Comparison of ENCODE assay signal across 1 cellular context in the genomic region with DNA sequence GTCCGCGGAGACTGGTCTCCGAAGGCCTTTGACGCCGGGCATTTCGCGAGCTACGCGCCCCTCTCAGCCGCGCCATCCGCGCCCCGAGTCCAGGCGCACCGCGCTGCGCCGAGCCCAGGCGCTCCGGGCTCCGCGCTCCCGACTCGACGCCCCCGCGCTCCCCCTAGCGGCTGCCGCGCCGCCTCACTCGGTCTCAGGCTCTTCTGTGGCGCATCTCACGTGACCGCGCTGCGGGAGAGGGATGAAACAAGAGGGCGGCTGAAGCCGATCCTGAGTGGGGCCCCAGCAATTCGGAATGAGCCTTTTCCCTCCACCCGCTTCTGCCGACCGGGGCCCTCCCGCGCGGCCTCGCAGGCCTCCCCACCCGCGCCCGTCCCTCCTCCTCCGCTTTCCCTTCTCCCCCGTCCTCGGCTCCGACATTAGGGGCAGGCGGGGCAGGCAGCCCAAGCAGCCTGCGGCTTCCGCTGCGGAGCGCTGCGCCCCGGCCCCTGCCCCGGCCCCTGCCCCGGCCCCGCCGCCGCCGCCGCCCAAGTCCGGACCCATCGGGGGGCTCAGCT.
TF ChIP-seq lines count a peak whose summit lies in the region.

No MANE protein-coding gene starts in this region.

TF ChIP-seq in K562, 482 proteins besides CTCF, POLR2A, EP300 and RAD21 (continued from another document and continues in another):
- TF ChIP-seq RBM14 (IDR thresholded peaks at IDR 0.05; ENCODE audit: borderline replicate concordance, insufficient read depth, low read depth, low read length) = no peak
- TF ChIP-seq, protein P1, sequence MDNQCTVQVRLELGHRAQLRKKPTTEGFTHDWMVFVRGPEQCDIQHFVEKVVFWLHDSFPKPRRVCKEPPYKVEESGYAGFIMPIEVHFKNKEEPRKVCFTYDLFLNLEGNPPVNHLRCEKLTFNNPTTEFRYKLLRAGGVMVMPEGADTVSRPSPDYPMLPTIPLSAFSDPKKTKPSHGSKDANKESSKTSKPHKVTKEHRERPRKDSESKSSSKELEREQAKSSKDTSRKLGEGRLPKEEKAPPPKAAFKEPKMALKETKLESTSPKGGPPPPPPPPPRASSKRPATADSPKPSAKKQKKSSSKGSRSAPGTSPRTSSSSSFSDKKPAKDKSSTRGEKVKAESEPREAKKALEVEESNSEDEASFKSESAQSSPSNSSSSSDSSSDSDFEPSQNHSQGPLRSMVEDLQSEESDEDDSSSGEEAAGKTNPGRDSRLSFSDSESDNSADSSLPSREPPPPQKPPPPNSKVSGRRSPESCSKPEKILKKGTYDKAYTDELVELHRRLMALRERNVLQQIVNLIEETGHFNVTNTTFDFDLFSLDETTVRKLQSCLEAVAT (IDR thresholded peaks at IDR 0.05) = 0 out of 4 replicates have a peak, but pooled peaks of 1 of the 2 experiments have one; percentile 32
- TF ChIP-seq ZNF57 (CRISPR knock-in tag; IDR thresholded peaks at IDR 0.05) = no peak
- no peak for TF ChIP-seq HNRNPH1 (optimal IDR thresholded peaks at IDR 0.05; ENCODE audit: low read depth, low read length)
- TF ChIP-seq SIN3B (IDR thresholded peaks at IDR 0.05; ENCODE audit: low read depth) = peak; percentile 36; the same call in 1 of the 2 replicates
- TF ChIP-seq, protein P2, sequence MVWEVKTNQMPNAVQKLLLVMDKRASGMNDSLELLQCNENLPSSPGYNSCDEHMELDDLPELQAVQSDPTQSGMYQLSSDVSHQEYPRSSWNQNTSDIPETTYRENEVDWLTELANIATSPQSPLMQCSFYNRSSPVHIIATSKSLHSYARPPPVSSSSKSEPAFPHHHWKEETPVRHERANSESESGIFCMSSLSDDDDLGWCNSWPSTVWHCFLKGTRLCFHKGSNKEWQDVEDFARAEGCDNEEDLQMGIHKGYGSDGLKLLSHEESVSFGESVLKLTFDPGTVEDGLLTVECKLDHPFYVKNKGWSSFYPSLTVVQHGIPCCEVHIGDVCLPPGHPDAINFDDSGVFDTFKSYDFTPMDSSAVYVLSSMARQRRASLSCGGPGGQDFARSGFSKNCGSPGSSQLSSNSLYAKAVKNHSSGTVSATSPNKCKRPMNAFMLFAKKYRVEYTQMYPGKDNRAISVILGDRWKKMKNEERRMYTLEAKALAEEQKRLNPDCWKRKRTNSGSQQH (CRISPR knock-in tag; IDR thresholded peaks at IDR 0.05) = no peak
- no peak for TF ChIP-seq ILK (tag; IDR thresholded peaks at IDR 0.05; ENCODE audit: borderline replicate concordance, low read depth)
- TF ChIP-seq PTBP1 (IDR thresholded peaks at IDR 0.05; ENCODE audit: low read depth, low read length) = no peak
- TF ChIP-seq PML (IDR thresholded peaks at IDR 0.05; ENCODE audit: low read length) = peak; percentile 31; the same call in 1 of the 2 replicates
- TF ChIP-seq PTRF (tag; IDR thresholded peaks at IDR 0.05) = no peak
- peak; percentile 83 for TF ChIP-seq RB1 (IDR thresholded peaks at IDR 0.05; ENCODE audit: low read depth)
- no peak for TF ChIP-seq TSC22D4 (tag; IDR thresholded peaks at IDR 0.05)
- TF ChIP-seq EWSR1 (IDR thresholded peaks at IDR 0.05; ENCODE audit: borderline replicate concordance, low read depth, partially characterized antibody) = no peak
- TF ChIP-seq TRIM28 (IDR thresholded peaks at IDR 0.05) = no peak
- TF ChIP-seq ZNF561 (CRISPR knock-in tag; conservative IDR thresholded peaks at IDR 0.05) = no peak
- TF ChIP-seq CEBPG (CRISPR knock-in tag; IDR thresholded peaks at IDR 0.05) = no peak
- TF ChIP-seq CEBPG (tag; conservative IDR thresholded peaks at IDR 0.05 in 1 of 2, IDR thresholded peaks at IDR 0.05 in 1 of 2) = no peak
- TF ChIP-seq, protein P3, sequence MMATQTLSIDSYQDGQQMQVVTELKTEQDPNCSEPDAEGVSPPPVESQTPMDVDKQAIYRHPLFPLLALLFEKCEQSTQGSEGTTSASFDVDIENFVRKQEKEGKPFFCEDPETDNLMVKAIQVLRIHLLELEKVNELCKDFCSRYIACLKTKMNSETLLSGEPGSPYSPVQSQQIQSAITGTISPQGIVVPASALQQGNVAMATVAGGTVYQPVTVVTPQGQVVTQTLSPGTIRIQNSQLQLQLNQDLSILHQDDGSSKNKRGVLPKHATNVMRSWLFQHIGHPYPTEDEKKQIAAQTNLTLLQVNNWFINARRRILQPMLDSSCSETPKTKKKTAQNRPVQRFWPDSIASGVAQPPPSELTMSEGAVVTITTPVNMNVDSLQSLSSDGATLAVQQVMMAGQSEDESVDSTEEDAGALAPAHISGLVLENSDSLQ (IDR thresholded peaks at IDR 0.05) = no peak
- TF ChIP-seq ZEB2 (IDR thresholded peaks at IDR 0.05) = no peak
- TF ChIP-seq NR3C1 (CRISPR knock-in tag; IDR thresholded peaks at IDR 0.05) = no peak
- no peak for TF ChIP-seq HDAC3 (IDR thresholded peaks at IDR 0.05; ENCODE audit: borderline replicate concordance, partially characterized antibody)
- TF ChIP-seq, protein P4, sequence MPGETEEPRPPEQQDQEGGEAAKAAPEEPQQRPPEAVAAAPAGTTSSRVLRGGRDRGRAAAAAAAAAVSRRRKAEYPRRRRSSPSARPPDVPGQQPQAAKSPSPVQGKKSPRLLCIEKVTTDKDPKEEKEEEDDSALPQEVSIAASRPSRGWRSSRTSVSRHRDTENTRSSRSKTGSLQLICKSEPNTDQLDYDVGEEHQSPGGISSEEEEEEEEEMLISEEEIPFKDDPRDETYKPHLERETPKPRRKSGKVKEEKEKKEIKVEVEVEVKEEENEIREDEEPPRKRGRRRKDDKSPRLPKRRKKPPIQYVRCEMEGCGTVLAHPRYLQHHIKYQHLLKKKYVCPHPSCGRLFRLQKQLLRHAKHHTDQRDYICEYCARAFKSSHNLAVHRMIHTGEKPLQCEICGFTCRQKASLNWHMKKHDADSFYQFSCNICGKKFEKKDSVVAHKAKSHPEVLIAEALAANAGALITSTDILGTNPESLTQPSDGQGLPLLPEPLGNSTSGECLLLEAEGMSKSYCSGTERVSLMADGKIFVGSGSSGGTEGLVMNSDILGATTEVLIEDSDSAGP (CRISPR knock-in tag; IDR thresholded peaks at IDR 0.05) = no peak
- no peak for TF ChIP-seq PTTG1 (tag; IDR thresholded peaks at IDR 0.05; ENCODE audit: low read depth)
- no peak for TF ChIP-seq ZNF79 (CRISPR knock-in tag; IDR thresholded peaks at IDR 0.05; ENCODE audit: low read depth)
- peak; percentile 64 for TF ChIP-seq PCBP1 (IDR thresholded peaks at IDR 0.05; ENCODE audit: low read depth, low read length, poor library complexity, severe bottlenecking)
- no peak for TF ChIP-seq FOXK1 (CRISPR knock-in tag; IDR thresholded peaks at IDR 0.05; ENCODE audit: borderline replicate concordance)
- TF ChIP-seq POLR3G (IDR thresholded peaks at IDR 0.05; ENCODE audit: extremely low read depth, insufficient read length, insufficient replicate concordance) = no peak
- TF ChIP-seq ZNF766 (CRISPR knock-in tag; conservative IDR thresholded peaks at IDR 0.05) = no peak
- TF ChIP-seq TRIM24 (IDR thresholded peaks at IDR 0.05) = peak in 1 of 2 experiments; percentile 32; a peak in 1 of 4 replicates
- TF ChIP-seq TBP (optimal IDR thresholded peaks at IDR 0.05; ENCODE audit: low read depth, low read length) = peak; percentile 54
- no peak for TF ChIP-seq TAF7 (tag; IDR thresholded peaks at IDR 0.05)
- TF ChIP-seq, protein P5, sequence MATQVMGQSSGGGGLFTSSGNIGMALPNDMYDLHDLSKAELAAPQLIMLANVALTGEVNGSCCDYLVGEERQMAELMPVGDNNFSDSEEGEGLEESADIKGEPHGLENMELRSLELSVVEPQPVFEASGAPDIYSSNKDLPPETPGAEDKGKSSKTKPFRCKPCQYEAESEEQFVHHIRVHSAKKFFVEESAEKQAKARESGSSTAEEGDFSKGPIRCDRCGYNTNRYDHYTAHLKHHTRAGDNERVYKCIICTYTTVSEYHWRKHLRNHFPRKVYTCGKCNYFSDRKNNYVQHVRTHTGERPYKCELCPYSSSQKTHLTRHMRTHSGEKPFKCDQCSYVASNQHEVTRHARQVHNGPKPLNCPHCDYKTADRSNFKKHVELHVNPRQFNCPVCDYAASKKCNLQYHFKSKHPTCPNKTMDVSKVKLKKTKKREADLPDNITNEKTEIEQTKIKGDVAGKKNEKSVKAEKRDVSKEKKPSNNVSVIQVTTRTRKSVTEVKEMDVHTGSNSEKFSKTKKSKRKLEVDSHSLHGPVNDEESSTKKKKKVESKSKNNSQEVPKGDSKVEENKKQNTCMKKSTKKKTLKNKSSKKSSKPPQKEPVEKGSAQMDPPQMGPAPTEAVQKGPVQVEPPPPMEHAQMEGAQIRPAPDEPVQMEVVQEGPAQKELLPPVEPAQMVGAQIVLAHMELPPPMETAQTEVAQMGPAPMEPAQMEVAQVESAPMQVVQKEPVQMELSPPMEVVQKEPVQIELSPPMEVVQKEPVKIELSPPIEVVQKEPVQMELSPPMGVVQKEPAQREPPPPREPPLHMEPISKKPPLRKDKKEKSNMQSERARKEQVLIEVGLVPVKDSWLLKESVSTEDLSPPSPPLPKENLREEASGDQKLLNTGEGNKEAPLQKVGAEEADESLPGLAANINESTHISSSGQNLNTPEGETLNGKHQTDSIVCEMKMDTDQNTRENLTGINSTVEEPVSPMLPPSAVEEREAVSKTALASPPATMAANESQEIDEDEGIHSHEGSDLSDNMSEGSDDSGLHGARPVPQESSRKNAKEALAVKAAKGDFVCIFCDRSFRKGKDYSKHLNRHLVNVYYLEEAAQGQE (CRISPR knock-in tag; IDR thresholded peaks at IDR 0.05; ENCODE audit: low read depth) = no peak
- TF ChIP-seq, protein P6, sequence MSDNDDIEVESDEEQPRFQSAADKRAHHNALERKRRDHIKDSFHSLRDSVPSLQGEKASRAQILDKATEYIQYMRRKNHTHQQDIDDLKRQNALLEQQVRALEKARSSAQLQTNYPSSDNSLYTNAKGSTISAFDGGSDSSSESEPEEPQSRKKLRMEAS (CRISPR knock-in tag; IDR thresholded peaks at IDR 0.05) = no peak
- no peak for TF ChIP-seq ETV5 (CRISPR knock-in tag; IDR thresholded peaks at IDR 0.05; ENCODE audit: low read depth)
- no peak for TF ChIP-seq U2AF1 (optimal IDR thresholded peaks at IDR 0.05; ENCODE audit: low read depth, low read length)
- no peak for TF ChIP-seq ZSCAN29 (IDR thresholded peaks at IDR 0.05)
- TF ChIP-seq, protein P7, sequence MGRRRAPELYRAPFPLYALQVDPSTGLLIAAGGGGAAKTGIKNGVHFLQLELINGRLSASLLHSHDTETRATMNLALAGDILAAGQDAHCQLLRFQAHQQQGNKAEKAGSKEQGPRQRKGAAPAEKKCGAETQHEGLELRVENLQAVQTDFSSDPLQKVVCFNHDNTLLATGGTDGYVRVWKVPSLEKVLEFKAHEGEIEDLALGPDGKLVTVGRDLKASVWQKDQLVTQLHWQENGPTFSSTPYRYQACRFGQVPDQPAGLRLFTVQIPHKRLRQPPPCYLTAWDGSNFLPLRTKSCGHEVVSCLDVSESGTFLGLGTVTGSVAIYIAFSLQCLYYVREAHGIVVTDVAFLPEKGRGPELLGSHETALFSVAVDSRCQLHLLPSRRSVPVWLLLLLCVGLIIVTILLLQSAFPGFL (CRISPR knock-in tag; IDR thresholded peaks at IDR 0.05) = no peak
- no peak for TF ChIP-seq MEF2A (IDR thresholded peaks at IDR 0.05; ENCODE audit: control insufficient read depth, low read depth, low read length)
- TF ChIP-seq, protein P8, sequence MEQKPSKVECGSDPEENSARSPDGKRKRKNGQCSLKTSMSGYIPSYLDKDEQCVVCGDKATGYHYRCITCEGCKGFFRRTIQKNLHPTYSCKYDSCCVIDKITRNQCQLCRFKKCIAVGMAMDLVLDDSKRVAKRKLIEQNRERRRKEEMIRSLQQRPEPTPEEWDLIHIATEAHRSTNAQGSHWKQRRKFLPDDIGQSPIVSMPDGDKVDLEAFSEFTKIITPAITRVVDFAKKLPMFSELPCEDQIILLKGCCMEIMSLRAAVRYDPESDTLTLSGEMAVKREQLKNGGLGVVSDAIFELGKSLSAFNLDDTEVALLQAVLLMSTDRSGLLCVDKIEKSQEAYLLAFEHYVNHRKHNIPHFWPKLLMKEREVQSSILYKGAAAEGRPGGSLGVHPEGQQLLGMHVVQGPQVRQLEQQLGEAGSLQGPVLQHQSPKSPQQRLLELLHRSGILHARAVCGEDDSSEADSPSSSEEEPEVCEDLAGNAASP (IDR thresholded peaks at IDR 0.05) = no peak
- TF ChIP-seq, protein P9, sequence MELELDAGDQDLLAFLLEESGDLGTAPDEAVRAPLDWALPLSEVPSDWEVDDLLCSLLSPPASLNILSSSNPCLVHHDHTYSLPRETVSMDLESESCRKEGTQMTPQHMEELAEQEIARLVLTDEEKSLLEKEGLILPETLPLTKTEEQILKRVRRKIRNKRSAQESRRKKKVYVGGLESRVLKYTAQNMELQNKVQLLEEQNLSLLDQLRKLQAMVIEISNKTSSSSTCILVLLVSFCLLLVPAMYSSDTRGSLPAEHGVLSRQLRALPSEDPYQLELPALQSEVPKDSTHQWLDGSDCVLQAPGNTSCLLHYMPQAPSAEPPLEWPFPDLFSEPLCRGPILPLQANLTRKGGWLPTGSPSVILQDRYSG (tag; conservative IDR thresholded peaks at IDR 0.05; ENCODE audit: low read depth) = no peak
- peak; percentile 60; the same call in 1 of the 2 replicates for TF ChIP-seq GTF2E2 (tag; IDR thresholded peaks at IDR 0.05)
- TF ChIP-seq NR2C2 (CRISPR knock-in tag; IDR thresholded peaks at IDR 0.05) = no peak
- no peak; the same call in 1 of the 2 replicates for TF ChIP-seq NR2C2 (tag; IDR thresholded peaks at IDR 0.05)
- TF ChIP-seq YY1 (IDR thresholded peaks at IDR 0.05; ENCODE audit: borderline replicate concordance in 1 of 3, control insufficient read depth in 1 of 3, extremely low read depth in 1 of 3, insufficient read depth in 3 of 3, insufficient read length in 1 of 3, insufficient replicate concordance in 2 of 3, low read depth in 1 of 3, low read length in 2 of 3) = peak in 2 of 3 experiments; percentile 70 to 78
- TF ChIP-seq, protein P10, sequence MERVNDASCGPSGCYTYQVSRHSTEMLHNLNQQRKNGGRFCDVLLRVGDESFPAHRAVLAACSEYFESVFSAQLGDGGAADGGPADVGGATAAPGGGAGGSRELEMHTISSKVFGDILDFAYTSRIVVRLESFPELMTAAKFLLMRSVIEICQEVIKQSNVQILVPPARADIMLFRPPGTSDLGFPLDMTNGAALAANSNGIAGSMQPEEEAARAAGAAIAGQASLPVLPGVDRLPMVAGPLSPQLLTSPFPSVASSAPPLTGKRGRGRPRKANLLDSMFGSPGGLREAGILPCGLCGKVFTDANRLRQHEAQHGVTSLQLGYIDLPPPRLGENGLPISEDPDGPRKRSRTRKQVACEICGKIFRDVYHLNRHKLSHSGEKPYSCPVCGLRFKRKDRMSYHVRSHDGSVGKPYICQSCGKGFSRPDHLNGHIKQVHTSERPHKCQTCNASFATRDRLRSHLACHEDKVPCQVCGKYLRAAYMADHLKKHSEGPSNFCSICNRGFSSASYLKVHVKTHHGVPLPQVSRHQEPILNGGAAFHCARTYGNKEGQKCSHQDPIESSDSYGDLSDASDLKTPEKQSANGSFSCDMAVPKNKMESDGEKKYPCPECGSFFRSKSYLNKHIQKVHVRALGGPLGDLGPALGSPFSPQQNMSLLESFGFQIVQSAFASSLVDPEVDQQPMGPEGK (CRISPR knock-in tag; IDR thresholded peaks at IDR 0.05; ENCODE audit: borderline replicate concordance) = no peak
- peak; percentile 35; the same call in 1 of the 2 replicates for TF ChIP-seq ARID1B (IDR thresholded peaks at IDR 0.05)
- TF ChIP-seq LARP7 (IDR thresholded peaks at IDR 0.05) = no peak
